12 cellular contexts compared by ENCODE assay signal in genomic region chr18:23378470-23378764, GRCh38.
DNase-seq lines count a peak whose midpoint lies in the region; ATAC-seq and TF ChIP-seq lines count a peak whose summit lies in the region.
"Had no signal": no experiment of that assay in that cellular context is flagged by ENCODE, and none has a peak within 500 bp of the region (broad histone marks: within the 10 kb centered on the region; RNA-seq: fewer than 3 reads in every experiment).

No MANE protein-coding gene starts in this region.

- ATAC-seq in HG03159 (IDR thresholded peaks at IDR 0.05; ENCODE audit: unreplicated experiment): no peak

- no peak for TF ChIP-seq POLR2A in Peyer's patch (IDR thresholded peaks at IDR 0.05)

- H3K9me3 ChIP-seq in Peyer's patch: no peaks in the 10 kb centered on the region
- H3K9me3 ChIP-seq: BLaER1 had no signal

- peaks cover 0 to 16% (median 2%) of the 10 kb centered on the region in 4 donors for H3K4me1 ChIP-seq in Peyer's patch
- H3K4me1 ChIP-seq: BLaER1, neural progenitor cell had no signal

- H3K27ac ChIP-seq in Peyer's patch (peak overlapping the region in 3 of 4 donors; percentile 38 to 75 (median 61)), epithelial cell of prostate (peak overlapping the region; percentile 70)
- H3K27ac ChIP-seq: BLaER1, neural progenitor cell had no signal

- no peaks in the 10 kb centered on the region for H3K36me3 ChIP-seq in Peyer's patch
- H3K36me3 ChIP-seq: neural progenitor cell had no signal

- no peak for TF ChIP-seq CTCF in Peyer's patch (IDR thresholded peaks at IDR 0.05)

- DNase-seq in EL (peak; percentile 15), Peyer's patch (no peak), epithelial cell of prostate (ENCODE audit: low read depth, low spot score) (peak; percentile 5), renal cortical epithelial cell (ENCODE audit: low read depth) (peak; percentile 68), retina (no peak), NCI-H1048 (lab: John Stamatoyannopoulos, UW) (no peak)
- no peak for DNase-seq in stimulated activated CD4-positive, alpha-beta T cell treated with anti-CD3 and anti-CD28 coated beads, Interleukin-12 subunit alpha, Interleukin-12 subunit beta, amount 100 ng/mL, for 4 hours
- DNase-seq: NCI-H187 had no signal

- no peaks in the 10 kb centered on the region for H3K27me3 ChIP-seq in Peyer's patch
- H3K27me3 ChIP-seq: BLaER1, neural progenitor cell had no signal

- H3K4me3 ChIP-seq in Peyer's patch: no peak overlapping the region
- H3K4me3 ChIP-seq: BLaER1, K562, neural progenitor cell had no signal

Comparison
In these comparisons a context has a peak if more than half of its experiments do, and no peak if none do; other contexts are left out.
1. DNase-seq: peak in EL (single experiment), epithelial cell of prostate (single experiment) and renal cortical epithelial cell (single experiment); none in Peyer's patch (0 of 3), retina (single experiment), stimulated activated CD4-positive, alpha-beta T cell treated with anti-CD3 and anti-CD28 coated beads, Interleukin-12 subunit alpha, Interleukin-12 subunit beta, amount 100 ng/mL, for 4 hours (single experiment) and NCI-H1048 (single experiment).